18 cellular contexts compared by ENCODE assay signal in the genomic region with DNA sequence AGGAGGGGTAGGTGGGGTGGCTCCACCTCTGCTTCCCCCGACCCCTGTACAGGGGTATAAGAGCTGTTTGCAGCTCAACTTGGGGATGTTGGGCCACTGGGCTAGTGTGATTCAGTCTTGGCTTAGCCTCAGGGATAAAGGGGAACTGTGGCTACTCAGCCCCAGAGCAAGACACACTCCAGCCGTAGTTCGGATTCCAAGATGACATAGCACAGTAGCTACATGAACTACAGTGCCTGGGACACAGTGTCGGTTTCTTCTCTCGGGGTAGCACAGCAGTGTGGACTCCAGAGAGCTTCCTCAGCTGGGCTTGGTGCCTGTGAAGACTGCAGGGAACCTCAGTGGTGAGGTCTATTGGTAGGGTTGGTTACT. TPM values are rescaled to one million over a fixed set of nuclear protein-coding genes. Genes with fewer than 3 reads are reported as not detected.
DNase-seq lines count a peak whose midpoint lies in the region; TF ChIP-seq lines count a peak whose summit lies in the region.
"Had no signal": no experiment of that assay in that cellular context is flagged by ENCODE, and none has a peak within 500 bp of the region (broad histone marks: within the 10 kb centered on the region; RNA-seq: fewer than 3 reads in every experiment).

No MANE protein-coding gene starts in this region.

- H2AK5ac ChIP-seq in trophoblast cell (ENCODE audit: low read length), result no peak overlapping the region

- peak overlapping the region; percentile 19 for H4K91ac ChIP-seq in trophoblast cell (ENCODE audit: low read depth, low read length)

- peaks cover 11% of the 10 kb centered on the region; the same call in 1 of the 2 replicates for H3F3A ChIP-seq in GM23248 (ENCODE audit: insufficient read depth)

- peak overlapping the region; percentile 17 for H4K8ac ChIP-seq in trophoblast cell (ENCODE audit: low read depth, low read length)

- H3K27ac ChIP-seq in GM23248 (peak overlapping the region; percentile 70), trophoblast cell (ENCODE audit: low read depth, low read length) (peak overlapping the region; percentile 56)
- H3K27ac ChIP-seq: BLaER1 treated with 17β-estradiol and CSF1 and Interleukin-3, amounts not matched to agents 10 nM and 100 nM; PC-9 had no signal

- H2BK120ac ChIP-seq in trophoblast cell (ENCODE audit: insufficient read depth, low read length, poor library complexity), result peak overlapping the region; percentile 56

- H3K79me1 ChIP-seq in trophoblast cell (ENCODE audit: low read length), result peaks cover 7% of the 10 kb centered on the region

- H3K4ac ChIP-seq in trophoblast cell (ENCODE audit: low read depth, low read length), result no peak overlapping the region

- no peaks in the 10 kb centered on the region for H3K27me3 ChIP-seq in GM23248 (replicated peaks; ENCODE audit: insufficient read depth)
- H3K27me3 ChIP-seq in trophoblast cell (ENCODE audit: insufficient read depth, low read length), result no peaks in the 10 kb centered on the region
- H3K27me3 ChIP-seq: BLaER1 treated with 17β-estradiol and CSF1 and Interleukin-3, amounts not matched to agents 10 nM and 100 nM had no signal

- H3K4me3 ChIP-seq in GM23248, result no peak overlapping the region
- H3K4me3 ChIP-seq in trophoblast cell (ENCODE audit: low read depth, low read length), result no peak overlapping the region
- H3K4me3 ChIP-seq: BLaER1 treated with 17β-estradiol and CSF1 and Interleukin-3, amounts not matched to agents 10 nM and 100 nM; PC-9 had no signal

- H3K14ac ChIP-seq in trophoblast cell (ENCODE audit: low read length), result peak overlapping the region; percentile 42

- H4K12ac ChIP-seq in trophoblast cell (ENCODE audit: low read depth, low read length), result peak overlapping the region; percentile 64

- peak overlapping the region; percentile 6 for H2BK5ac ChIP-seq in trophoblast cell (ENCODE audit: low read depth, low read length, poor library complexity)

- WGBS in GM23248 (ENCODE audit: low coverage in 1 of 2, low lambda C conversion rate in 2 of 2, missing lambda C conversion rate in 2 of 2), 2 experiments, result 88 to 90% methylated on average over 5 of the region's 5 CpGs
- WGBS in trophoblast cell (ENCODE audit: extremely low coverage, insufficient coverage, insufficient read length), result no CpG with 5 or more reads among the region's 5 CpGs

- H3K36me3 Mint-ChIP-seq in chondrocyte (ENCODE audit: low read depth), result peaks cover 9% of the 10 kb centered on the region
- H3K36me3 Mint-ChIP-seq in activated naive CD4-positive, alpha-beta T cell treated with anti-CD3 and anti-CD28 coated beads, Interleukin-2, amount 10 ng/mL, durations not matched to agents 7 days and 5 days, result peaks cover 13% of the 10 kb centered on the region

- peak overlapping the region; percentile 63 for H2BK12ac ChIP-seq in trophoblast cell (ENCODE audit: low read length)

- H3K9ac ChIP-seq in GM23248 (no peak overlapping the region), trophoblast cell (ENCODE audit: low read length) (no peak overlapping the region)
- H3K9ac ChIP-seq: BLaER1 treated with 17β-estradiol and CSF1 and Interleukin-3, amounts not matched to agents 10 nM and 100 nM had no signal

- no peaks in the 10 kb centered on the region for H3K9me3 ChIP-seq in GM23248 (ENCODE audit: low read depth)
- H3K9me3 ChIP-seq in trophoblast cell (ENCODE audit: insufficient read depth, low read depth, low read length), result no peaks in the 10 kb centered on the region

- H3K9me3 Mint-ChIP-seq in chondrocyte (ENCODE audit: low read depth), result no peaks in the 10 kb centered on the region
- peaks cover 2% of the 10 kb centered on the region for H3K9me3 Mint-ChIP-seq in activated naive CD4-positive, alpha-beta T cell treated with anti-CD3 and anti-CD28 coated beads, Interleukin-2, amount 10 ng/mL, durations not matched to agents 7 days and 5 days

- H2AFZ ChIP-seq in GM23248, result peak overlapping the region; percentile 13; the same call in 1 of the 2 replicates
- peak overlapping the region; percentile 15 for H2AFZ ChIP-seq in trophoblast cell (ENCODE audit: insufficient read depth, low read length, poor library complexity)
- H2AFZ ChIP-seq: PC-9 had no signal

- no peak overlapping the region for H3K18ac ChIP-seq in trophoblast cell (ENCODE audit: low read length)

- H3K9me2 ChIP-seq in GM23248 (ENCODE audit: insufficient read depth), result no peaks in the 10 kb centered on the region

- in situ Hi-C loops in GM23248 (cut with MboI), result no loop called here

- DNase-seq in GM23248 (no peak), RPMI7951 (ENCODE audit: low read depth) (peak; percentile 76), chondrocyte (ENCODE audit: low spot score) (no peak), trophoblast cell (peak; percentile 82 to 93), NCI-H2196 treated with DMSO at 0.1 percent for 48 hours (lab: John Stamatoyannopoulos, UW; ENCODE audit: unreplicated experiment) (no peak), NCI-H1436 treated with DMSO at 0.1 percent for 48 hours (lab: John Stamatoyannopoulos, UW) (no peak), NCI-H526 (lab: John Stamatoyannopoulos, UW) (no peak)
- no peak for DNase-seq in activated naive CD4-positive, alpha-beta T cell treated with anti-CD3 and anti-CD28 coated beads, Interleukin-2, amount 10 ng/mL, durations not matched to agents 7 days and 5 days
- DNase-seq: ACHN; Karpas-422; NCI-H1436; NCI-H2081 treated with DMSO at 0.1 percent for 48 hours; NCI-H2227 treated with DMSO at 0.1 percent for 48 hours; NCI-H69; NK-92 treated with Interleukin-12 subunit alpha and Interleukin-12 subunit beta, amount 100 ng/mL, for 24 hours; PC-9; SHP77 treated with DMSO at 0.1 percent for 48 hours had no signal

- H3K4me1 Mint-ChIP-seq in chondrocyte (ENCODE audit: low read depth), result peaks cover 23% of the 10 kb centered on the region
- H3K4me1 Mint-ChIP-seq in activated naive CD4-positive, alpha-beta T cell treated with anti-CD3 and anti-CD28 coated beads, Interleukin-2, amount 10 ng/mL, durations not matched to agents 7 days and 5 days, result peaks cover 2% of the 10 kb centered on the region

- H3K27me3 Mint-ChIP-seq in chondrocyte (ENCODE audit: low read depth), result no peaks in the 10 kb centered on the region
- H3K27me3 Mint-ChIP-seq in activated naive CD4-positive, alpha-beta T cell treated with anti-CD3 and anti-CD28 coated beads, Interleukin-2, amount 10 ng/mL, durations not matched to agents 7 days and 5 days, result no peaks in the 10 kb centered on the region

- CTCF ChIA-PET in activated naive CD4-positive, alpha-beta T cell treated with anti-CD3 and anti-CD28 coated beads, Interleukin-2, amount 10 ng/mL, durations not matched to agents 7 days and 5 days (lab: Charles Lee), result interaction anchor here (0.6 kb wide), 1 partner anchor 9 kb away, joined by 3 read pairs; no protein-coding TSS in a partner anchor

- H3K4me1 ChIP-seq in GM23248 (ENCODE audit: insufficient read depth) (peaks cover 13% of the 10 kb centered on the region), trophoblast cell (ENCODE audit: control insufficient read depth in 1 of 2, insufficient read depth in 2 of 2, low read length in 2 of 2) (peaks cover 11 to 13% of the 10 kb centered on the region in 2 experiments)
- H3K4me1 ChIP-seq: BLaER1 treated with 17β-estradiol and CSF1 and Interleukin-3, amounts not matched to agents 10 nM and 100 nM had no signal

- TF ChIP-seq CTCF in chondrocyte (IDR thresholded peaks at IDR 0.05), result no peak

- H3K23ac ChIP-seq in trophoblast cell (ENCODE audit: low read length), result no peak overlapping the region

- H4K20me1 ChIP-seq in GM23248 (ENCODE audit: insufficient read depth), result no peaks in the 10 kb centered on the region
- H4K20me1 ChIP-seq: BLaER1 treated with 17β-estradiol and CSF1 and Interleukin-3, amounts not matched to agents 10 nM and 100 nM had no signal

- H3K4me2 ChIP-seq in GM23248 (ENCODE audit: unreplicated experiment) (no peak overlapping the region), trophoblast cell (ENCODE audit: low read length) (no peak overlapping the region)
- H3K4me2 ChIP-seq: BLaER1 treated with 17β-estradiol and CSF1 and Interleukin-3, amounts not matched to agents 10 nM and 100 nM; PC-9 had no signal

- H3K27ac Mint-ChIP-seq in chondrocyte (ENCODE audit: unreplicated experiment), result peak overlapping the region; percentile 87
- no peak overlapping the region for H3K27ac Mint-ChIP-seq in activated naive CD4-positive, alpha-beta T cell treated with anti-CD3 and anti-CD28 coated beads, Interleukin-2, amount 10 ng/mL, durations not matched to agents 7 days and 5 days

- H3K4me3 Mint-ChIP-seq in chondrocyte (ENCODE audit: unreplicated experiment), result no peak overlapping the region
- no peak overlapping the region for H3K4me3 Mint-ChIP-seq in activated naive CD4-positive, alpha-beta T cell treated with anti-CD3 and anti-CD28 coated beads, Interleukin-2, amount 10 ng/mL, durations not matched to agents 7 days and 5 days

- H3K36me3 ChIP-seq in GM23248 (ENCODE audit: low read depth) (no peaks in the 10 kb centered on the region; the same call in 1 of the 2 replicates), trophoblast cell (ENCODE audit: control insufficient read depth in 1 of 2, insufficient read depth in 2 of 2, low read length in 2 of 2) (no peaks in the 10 kb centered on the region)

- H3K79me2 ChIP-seq in GM23248 (ENCODE audit: insufficient read depth), result no peaks in the 10 kb centered on the region
- H3K79me2 ChIP-seq in trophoblast cell (ENCODE audit: control insufficient read depth, insufficient read depth, low read length, poor library complexity), result no peaks in the 10 kb centered on the region

RNA-seq across cellular contexts. Expression of gene CARF, which starts 21.1 kb away (rescaled TPM):
- 8.1 and 9.5 TPM in 2 replicates for total RNA-seq in GM23248 (2014; rRNA removed; shearing (Covaris generic))
- 4.3 and 4.8 TPM in 2 replicates for polyA plus RNA-seq in GM23248 (2016; fragmentation: Nextera tagmentation; extraction: Ambion mirVana)
- total RNA-seq in RPMI7951 (2014; rRNA removed; shearing (Covaris generic)), result 5.1 and 6.7 TPM in 2 replicates
- 7.8 to 12.2 TPM (median 8.4 TPM) in 3 replicates for total RNA-seq in chondrocyte
- 2.9 and 3.0 TPM in 2 replicates for polyA plus RNA-seq in trophoblast cell (2013)

RNA-seq across cellular contexts. Expression of gene WDR12, which starts 21.7 kb away (rescaled TPM):
- total RNA-seq in GM23248 (2014; rRNA removed; shearing (Covaris generic)), result 16.2 and 45.8 TPM in 2 replicates
- 60.3 and 66.1 TPM in 2 replicates for polyA plus RNA-seq in GM23248 (2016; fragmentation: Nextera tagmentation; extraction: Ambion mirVana)
- total RNA-seq in RPMI7951 (2014; rRNA removed; shearing (Covaris generic)), result 64.1 and 72.1 TPM in 2 replicates
- 28.5 to 52.6 TPM (median 32.0 TPM) in 3 replicates for total RNA-seq in chondrocyte
- polyA plus RNA-seq in trophoblast cell (2013), result 28.5 and 29.2 TPM in 2 replicates

Comparison
In these comparisons a context has a peak if more than half of its experiments do, and no peak if none do; other contexts are left out.
1. DNase-seq: peak in RPMI7951 (single experiment) and trophoblast cell (2 of 2); none in GM23248 (single experiment), chondrocyte (single experiment), activated naive CD4-positive, alpha-beta T cell treated with anti-CD3 and anti-CD28 coated beads, Interleukin-2, amount 10 ng/mL, durations not matched to agents 7 days and 5 days (single experiment), NCI-H2196 treated with DMSO at 0.1 percent for 48 hours (single experiment), NCI-H1436 treated with DMSO at 0.1 percent for 48 hours (single experiment) and NCI-H526 (0 of 2).